Comparison of ENCODE assay signal across 3 cellular contexts in genomic region chr2:26352892-26353291, GRCh38.
TF ChIP-seq lines count a peak whose summit lies in the region.

No MANE protein-coding gene starts in this region.

TF ChIP-seq in GM23338, 12 proteins besides CTCF, POLR2A, EP300 and RAD21:
- TF ChIP-seq EZH2 (IDR thresholded peaks at IDR 0.05; ENCODE audit: low read depth, unreplicated experiment) (no peak), EZH2phosphoT487 (IDR thresholded peaks at IDR 0.05; ENCODE audit: unreplicated experiment) (no peak), REST (IDR thresholded peaks at IDR 0.05; ENCODE audit: unreplicated experiment) (no peak), POLR2AphosphoS5 (IDR thresholded peaks at IDR 0.05; ENCODE audit: low read depth) (no peak), NANOG (IDR thresholded peaks at IDR 0.05; ENCODE audit: borderline replicate concordance) (no peak), ZNF331 (CRISPR knock-in tag; IDR thresholded peaks at IDR 0.05; ENCODE audit: low read depth) (no peak), STAT1 (IDR thresholded peaks at IDR 0.05; ENCODE audit: unreplicated experiment) (no peak), ZNF114 (CRISPR knock-in tag; IDR thresholded peaks at IDR 0.05) (no peak)

TF ChIP-seq in GM12878, 131 proteins besides CTCF, POLR2A, EP300 and RAD21:
- no peak for TF ChIP-seq ZBTB33 (IDR thresholded peaks at IDR 0.05)
- TF ChIP-seq RAD51 (IDR thresholded peaks at IDR 0.05), result no peak
- no peak for TF ChIP-seq MYC (IDR thresholded peaks at IDR 0.05; ENCODE audit: insufficient read depth, insufficient read length, insufficient replicate concordance, low read length, severe bottlenecking)
- no peak for TF ChIP-seq TBL1XR1 (IDR thresholded peaks at IDR 0.05; ENCODE audit: low read depth, low read length)

TF ChIP-seq in SK-N-SH, 30 proteins besides CTCF, POLR2A, EP300 and RAD21:
- TF ChIP-seq SIN3A (IDR thresholded peaks at IDR 0.05; ENCODE audit: borderline replicate concordance, low read depth, low read length), result no peak
- no peak for TF ChIP-seq IRF3 (IDR thresholded peaks at IDR 0.05; ENCODE audit: low read depth, low read length)
- no peak for TF ChIP-seq RXRA (IDR thresholded peaks at IDR 0.05; ENCODE audit: borderline replicate concordance, low read depth)
- TF ChIP-seq GABPA (IDR thresholded peaks at IDR 0.05; ENCODE audit: low read depth), result no peak
- TF ChIP-seq FOXM1 (IDR thresholded peaks at IDR 0.05; ENCODE audit: low read depth), result no peak
- no peak for TF ChIP-seq MAX (IDR thresholded peaks at IDR 0.05; ENCODE audit: low read depth)
- TF ChIP-seq CHD2 (IDR thresholded peaks at IDR 0.05; ENCODE audit: low read length, partially characterized antibody), result no peak
- no peak for TF ChIP-seq MXI1 (IDR thresholded peaks at IDR 0.05; ENCODE audit: low read depth, low read length)
- no peak for TF ChIP-seq POLR2AphosphoS5 (IDR thresholded peaks at IDR 0.05; ENCODE audit: low read depth, low read length)
- TF ChIP-seq SMC3 (IDR thresholded peaks at IDR 0.05; ENCODE audit: low read depth, low read length), result no peak
- no peak for TF ChIP-seq YY1 (IDR thresholded peaks at IDR 0.05; ENCODE audit: low read depth)
- no peak for TF ChIP-seq ELF1 (IDR thresholded peaks at IDR 0.05)
- TF ChIP-seq GATA2 (CRISPR knock-in tag; IDR thresholded peaks at IDR 0.05), result no peak
- TF ChIP-seq JUND (IDR thresholded peaks at IDR 0.05), result no peak
- TF ChIP-seq TEAD4 (IDR thresholded peaks at IDR 0.05; ENCODE audit: borderline replicate concordance, insufficient read depth), result no peak
- no peak for TF ChIP-seq USF2 (IDR thresholded peaks at IDR 0.05; ENCODE audit: borderline replicate concordance, low read depth, low read length)
